2 cellular contexts compared by ENCODE assay signal in genomic region chr3:47824541-47825473, GRCh38.
TF ChIP-seq lines count a peak whose summit lies in the region.

No MANE protein-coding gene starts in this region.

TF ChIP-seq in IMR-90, 13 proteins besides CTCF, POLR2A, EP300 and RAD21:
- no peak for TF ChIP-seq CHD1 (IDR thresholded peaks at IDR 0.05; ENCODE audit: low read depth, low read length)
- TF ChIP-seq SMC3 (IDR thresholded peaks at IDR 0.05; ENCODE audit: low read depth, low read length) = peak; percentile 50
- TF ChIP-seq CEBPB (IDR thresholded peaks at IDR 0.05; ENCODE audit: low read depth, low read length) = no peak
- TF ChIP-seq BHLHE40 (IDR thresholded peaks at IDR 0.05; ENCODE audit: low read depth, low read length) = peak; percentile 63; the same call in 1 of the 2 replicates
- TF ChIP-seq MAZ (IDR thresholded peaks at IDR 0.05; ENCODE audit: borderline replicate concordance, low read depth, low read length) = peak; percentile 51; the same call in 1 of the 2 replicates
- peak; percentile 2; the same call in 1 of the 2 replicates for TF ChIP-seq USF2 (IDR thresholded peaks at IDR 0.05; ENCODE audit: low read depth, low read length)
- TF ChIP-seq MXI1 (IDR thresholded peaks at IDR 0.05; ENCODE audit: borderline replicate concordance, low read depth, low read length) = peak; percentile 57; the same call in 1 of the 2 replicates
- TF ChIP-seq NFE2L2 (IDR thresholded peaks at IDR 0.05; ENCODE audit: low read depth, low read length) = no peak

TF ChIP-seq in neural cell, 6 proteins besides CTCF, POLR2A, EP300 and RAD21:
- TF ChIP-seq MXI1 (conservative IDR thresholded peaks at IDR 0.05; ENCODE audit: poor library complexity, severe bottlenecking) (peak; percentile 88), SMC3 (conservative IDR thresholded peaks at IDR 0.05; ENCODE audit: poor library complexity) (peak; percentile 88), EZH2 (IDR thresholded peaks at IDR 0.05; ENCODE audit: borderline replicate concordance, insufficient read depth, low read length, poor library complexity, severe bottlenecking) (no peak), REST (IDR thresholded peaks at IDR 0.05; ENCODE audit: borderline replicate concordance) (peak; percentile 30), TAF1 (IDR thresholded peaks at IDR 0.05; ENCODE audit: low read depth) (peak; percentile 2), POLR2AphosphoS5 (IDR thresholded peaks at IDR 0.05) (peak; percentile 44)
